In genomic region chr11:48107188-48107704, GRCh38 we compare ENCODE assay signal across 9 cellular contexts.
DNase-seq lines count a peak whose midpoint lies in the region; ATAC-seq and TF ChIP-seq lines count a peak whose summit lies in the region.
"Had no signal": no experiment of that assay in that cellular context is flagged by ENCODE, and none has a peak within 500 bp of the region (broad histone marks: within the 10 kb centered on the region; RNA-seq: fewer than 3 reads in every experiment).

No MANE protein-coding gene starts in this region.

- H3K4me3 Mint-ChIP-seq in WTC11: no peak overlapping the region

- H3K9me3 ChIP-seq in SU-DHL-6 (ENCODE audit: insufficient read depth, low read length) (no peaks in the 10 kb centered on the region), iPS-15b (ENCODE audit: control insufficient read depth, insufficient read depth, low read length) (no peaks in the 10 kb centered on the region)
- H3K9me3 ChIP-seq: right lobe of liver had no signal

- peak; percentile 67 for DNase-seq in AG08395 (ENCODE audit: low spot score)
- DNase-seq in GM19238 (ENCODE audit: insufficient read length, low spot score): peak; percentile 44
- no peak for DNase-seq in NCI-H187 treated with DMSO at 0.1 percent for 48 hours (lab: John Stamatoyannopoulos, UW)
- no peak for DNase-seq in WTC11 (ENCODE audit: low spot score)
- no peak for DNase-seq in HUDEP-2 (lab: John Stamatoyannopoulos, UW; ENCODE audit: unreplicated experiment in 76 of 76)

- no peaks in the 10 kb centered on the region for H3K9me3 Mint-ChIP-seq in WTC11

- H3K79me2 ChIP-seq in SU-DHL-6 (ENCODE audit: insufficient read depth, low read length): no peaks in the 10 kb centered on the region

- H3K36me3 Mint-ChIP-seq in WTC11: no peaks in the 10 kb centered on the region

- H3F3A ChIP-seq in SU-DHL-6 (ENCODE audit: insufficient read depth): peaks cover 17% of the 10 kb centered on the region

- no peak overlapping the region for H3K4me3 ChIP-seq in SU-DHL-6 (ENCODE audit: insufficient read depth, low read length, poor library complexity, severe bottlenecking)
- H3K4me3 ChIP-seq in iPS-15b (ENCODE audit: low read depth, low read length): no peak overlapping the region
- H3K4me3 ChIP-seq: right lobe of liver had no signal

- H3K27me3 ChIP-seq in SU-DHL-6 (ENCODE audit: low read length) (no peaks in the 10 kb centered on the region), iPS-15b (ENCODE audit: control insufficient read depth, insufficient read depth, low read length) (no peaks in the 10 kb centered on the region)
- H3K27me3 ChIP-seq: right lobe of liver had no signal

- H3K4me1 Mint-ChIP-seq in WTC11: peaks cover 22% of the 10 kb centered on the region

- H3K27ac ChIP-seq in SU-DHL-6 (ENCODE audit: low read depth, low read length): peak overlapping the region; percentile 32; the same call in 1 of the 2 replicates

- ATAC-seq in HG03097 (IDR thresholded peaks at IDR 0.05; ENCODE audit: low FRiP score, unreplicated experiment): peak; percentile 69
- no peak for ATAC-seq in WTC11
- ATAC-seq: right lobe of liver had no signal

- H2AFZ ChIP-seq in SU-DHL-6 (ENCODE audit: low read depth, low read length, severe bottlenecking): no peak overlapping the region

- no peak overlapping the region for H3K9ac ChIP-seq in SU-DHL-6 (ENCODE audit: low read length)
- peak overlapping the region; percentile 30 for H3K9ac ChIP-seq in iPS-15b (ENCODE audit: low read depth, low read length)

- peak overlapping the region; percentile 30 for H3K4me2 ChIP-seq in SU-DHL-6 (ENCODE audit: low read depth, low read length, poor library complexity, severe bottlenecking)

- no peak for TF ChIP-seq CTCF in SU-DHL-6 (IDR thresholded peaks at IDR 0.05; ENCODE audit: insufficient read depth, low read length, poor library complexity, severe bottlenecking)
- TF ChIP-seq CTCF in WTC11 (IDR thresholded peaks at IDR 0.05): no peak

- no peaks in the 10 kb centered on the region for H4K20me1 ChIP-seq in SU-DHL-6 (ENCODE audit: low read depth, low read length)

- H3K36me3 ChIP-seq in SU-DHL-6 (ENCODE audit: low read length) (no peaks in the 10 kb centered on the region), iPS-15b (ENCODE audit: control insufficient read depth, insufficient read depth, low read length) (no peaks in the 10 kb centered on the region)
- H3K36me3 ChIP-seq: right lobe of liver had no signal

- CTCF ChIA-PET in WTC11 (lab: Charles Lee): interaction anchor here (0.6 to 5.8 kb wide), 5 partner anchors 9 to 173 kb away, joined by 3 to 60 read pairs (median 10); no protein-coding TSS in a partner anchor

- POLR2A ChIA-PET in WTC11 (lab: Charles Lee): no interaction called here

- no peaks in the 10 kb centered on the region for H3K9me2 ChIP-seq in SU-DHL-6 (replicated peaks; ENCODE audit: insufficient read depth, low read length)

- peaks cover 6% of the 10 kb centered on the region for H3K4me1 ChIP-seq in iPS-15b (ENCODE audit: control insufficient read depth, insufficient read depth, low read length)

- no peak overlapping the region for H3K27ac Mint-ChIP-seq in WTC11

- H3K27me3 Mint-ChIP-seq in WTC11 (ENCODE audit: low read depth): no peaks in the 10 kb centered on the region

TF ChIP-seq in WTC11, 78 proteins besides CTCF, POLR2A, EP300 and RAD21:
- no peak for TF ChIP-seq CDX4 (CRISPR knock-in tag; IDR thresholded peaks at IDR 0.05; ENCODE audit: borderline replicate concordance)
- TF ChIP-seq, protein P1, sequence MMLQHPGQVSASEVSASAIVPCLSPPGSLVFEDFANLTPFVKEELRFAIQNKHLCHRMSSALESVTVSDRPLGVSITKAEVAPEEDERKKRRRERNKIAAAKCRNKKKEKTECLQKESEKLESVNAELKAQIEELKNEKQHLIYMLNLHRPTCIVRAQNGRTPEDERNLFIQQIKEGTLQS (CRISPR knock-in tag; conservative IDR thresholded peaks at IDR 0.05): no peak
TF ChIP-seq in WTC11: peak in this region for 0.

Comparison
In these comparisons a context has a peak if more than half of its experiments do, and no peak if none do; other contexts are left out.
1. DNase-seq: peak in AG08395 (single experiment) and GM19238 (single experiment); none in NCI-H187 treated with DMSO at 0.1 percent for 48 hours (single experiment), WTC11 (single experiment) and HUDEP-2 (0 of 76).